Comparison of ENCODE assay signal across 9 cellular contexts in genomic region chr1:183025782-183026774, GRCh38. TPM values are rescaled to one million over a fixed set of nuclear protein-coding genes. Genes with fewer than 3 reads are reported as not detected.
DNase-seq lines count a peak whose midpoint lies in the region; ATAC-seq and TF ChIP-seq lines count a peak whose summit lies in the region.
"Had no signal": no experiment of that assay in that cellular context is flagged by ENCODE, and none has a peak within 500 bp of the region (broad histone marks: within the 10 kb centered on the region; RNA-seq: fewer than 3 reads in every experiment).

No MANE protein-coding gene starts in this region.

- peaks cover 13 to 73% (median 54%) of the 10 kb centered on the region in 11 experiments; a peak in 16 of 22 replicates for H4K20me1 ChIP-seq in BLaER1 treated with 17β-estradiol and CSF1 and Interleukin-3, amounts not matched to agents 10 nM and 100 nM

- peaks cover 27% of the 10 kb centered on the region for H3K4me1 Mint-ChIP-seq in CD14-positive monocyte

- intact Hi-C loops in CD14-positive monocyte (cut with micrococcal nuclease): no loop called here

- H3K9ac ChIP-seq in BLaER1 treated with 17β-estradiol and CSF1 and Interleukin-3, amounts not matched to agents 10 nM and 100 nM: peak overlapping the region; percentile 94 to 99 (median 99); a peak in 21 of 22 replicates
- no peak overlapping the region for H3K9ac ChIP-seq in HUES64 (ENCODE audit: low read depth, low read length)

- TF ChIP-seq CTCF in astrocyte of the spinal cord (IDR thresholded peaks at IDR 0.05; ENCODE audit: low read depth, low read length): no peak
- TF ChIP-seq CTCF in CD14-positive monocyte (IDR thresholded peaks at IDR 0.05): no peak

- H3K27me3 ChIP-seq in BLaER1 treated with 17β-estradiol and CSF1 and Interleukin-3, amounts not matched to agents 10 nM and 100 nM: no peaks in the 10 kb centered on the region
- H3K27me3 ChIP-seq in HUES64 (ENCODE audit: insufficient read depth, low read length) (peaks cover 5% of the 10 kb centered on the region), muscle layer of duodenum (ENCODE audit: low read depth, low read length) (no peaks in the 10 kb centered on the region)

- peaks cover 31 to 53% (median 41%) of the 10 kb centered on the region in 3 donors for H3K27me3 Mint-ChIP-seq in CD14-positive monocyte (ENCODE audit: low read depth in 3 of 3)

- peaks cover 0 to 3% of the 10 kb centered on the region in 2 donors for H3K36me3 Mint-ChIP-seq in CD14-positive monocyte

- H3K4me3 Mint-ChIP-seq in CD14-positive monocyte: peak overlapping the region in 1 of 2 donors; percentile 21

- WGBS in HUES64: 44% methylated on average over 3 of the region's 4 CpGs

- H3K4me3 ChIP-seq in BLaER1 treated with 17β-estradiol and CSF1 and Interleukin-3, amounts not matched to agents 10 nM and 100 nM: peak overlapping the region; percentile 81 to 98 (median 86); a peak in 18 of 20 replicates
- peak overlapping the region; percentile 64 for H3K4me3 ChIP-seq in HUES64 (ENCODE audit: low read length)
- peak overlapping the region; percentile 90 for H3K4me3 ChIP-seq in astrocyte of the spinal cord (ENCODE audit: low read depth, low read length)
- H3K4me3 ChIP-seq in muscle layer of duodenum (ENCODE audit: low read depth in 1 of 2, low read length in 2 of 2): peak overlapping the region; percentile 69 to 78

- no peak for ATAC-seq in HG03460 (IDR thresholded peaks at IDR 0.05; ENCODE audit: unreplicated experiment)
- ATAC-seq: sciatic nerve had no signal

- H3K27ac ChIP-seq in BLaER1 treated with 17β-estradiol and CSF1 and Interleukin-3, amounts not matched to agents 10 nM and 100 nM: peak overlapping the region in 8 of 11 experiments; percentile 95 to 100 (median 99); a peak in 13 of 22 replicates
- H3K27ac ChIP-seq in HUES64 (ENCODE audit: low read depth, low read length) (no peak overlapping the region), muscle layer of duodenum (ENCODE audit: low read length) (peak overlapping the region; percentile 91)

- H3K36me3 ChIP-seq in BLaER1 treated with 17β-estradiol and CSF1 and Interleukin-3, amounts not matched to agents 10 nM and 100 nM: peaks cover 0 to 43% (median 20%) of the 10 kb centered on the region in 11 experiments; a peak in 15 of 22 replicates
- H3K36me3 ChIP-seq in HUES64 (ENCODE audit: insufficient read depth, low read length) (no peaks in the 10 kb centered on the region; the same call in 1 of the 2 replicates), muscle layer of duodenum (ENCODE audit: control insufficient read depth in 1 of 2, insufficient read depth in 2 of 2, low read length in 2 of 2) (peaks cover 0 to 4% of the 10 kb centered on the region in 2 donors)

- H3K9me3 Mint-ChIP-seq in CD14-positive monocyte: peaks cover 0 to 6% (median 3%) of the 10 kb centered on the region in 7 donors

- H3K27ac Mint-ChIP-seq in CD14-positive monocyte: no peak overlapping the region

- peak overlapping the region; percentile 79 to 98 (median 89) for H3K4me2 ChIP-seq in BLaER1 treated with 17β-estradiol and CSF1 and Interleukin-3, amounts not matched to agents 10 nM and 100 nM

- no peaks in the 10 kb centered on the region for H3K9me3 ChIP-seq in BLaER1 treated with 17β-estradiol and CSF1 and Interleukin-3, amounts not matched to agents 10 nM and 100 nM (replicated peaks in 1 of 11)
- H3K9me3 ChIP-seq in HUES64 (ENCODE audit: insufficient read depth, low read depth, low read length): no peaks in the 10 kb centered on the region
- no peaks in the 10 kb centered on the region for H3K9me3 ChIP-seq in muscle layer of duodenum (ENCODE audit: control insufficient read depth in 1 of 2, low read length in 2 of 2)

- in situ Hi-C loops in astrocyte of the spinal cord (cut with HindIII; ENCODE audit: low sequenced_read_pairs): no loop called here

- peak; percentile 33 for DNase-seq in astrocyte of the spinal cord (ENCODE audit: low read depth, low spot score)
- DNase-seq in stimulated activated CD4-positive, alpha-beta T cell treated with anti-CD3 and anti-CD28 coated beads, Interleukin-4, amount 100 ng/mL, for 24 hours: no peak
- no peak for DNase-seq in CD14-positive monocyte (ENCODE audit: low spot score)
- no peak for DNase-seq in NCI-H187 (lab: John Stamatoyannopoulos, UW)

- peaks cover 51 to 75% (median 63%) of the 10 kb centered on the region in 10 experiments for H3K4me1 ChIP-seq in BLaER1 treated with 17β-estradiol and CSF1 and Interleukin-3, amounts not matched to agents 10 nM and 100 nM
- H3K4me1 ChIP-seq in HUES64 (ENCODE audit: insufficient read depth, low read length) (peaks cover 66% of the 10 kb centered on the region), muscle layer of duodenum (ENCODE audit: control insufficient read depth in 1 of 2, insufficient read depth in 2 of 2, low read length in 2 of 2) (peaks cover 14 to 36% of the 10 kb centered on the region in 2 donors)

RNA-seq across cellular contexts. Expression of gene LAMC1, which starts 2.9 kb away (rescaled TPM):
- polyA plus RNA-seq in HUES64 (2013, experiment 1 of 2): 50.6 TPM
- 64.1 TPM for polyA plus RNA-seq in HUES64 (2013, experiment 2 of 2)
- polyA plus RNA-seq in CD14-positive monocyte: under 1 TPM; 0.34 to 0.95 TPM
